ENCODE assay signal across 2 cellular contexts in the genomic region with DNA sequence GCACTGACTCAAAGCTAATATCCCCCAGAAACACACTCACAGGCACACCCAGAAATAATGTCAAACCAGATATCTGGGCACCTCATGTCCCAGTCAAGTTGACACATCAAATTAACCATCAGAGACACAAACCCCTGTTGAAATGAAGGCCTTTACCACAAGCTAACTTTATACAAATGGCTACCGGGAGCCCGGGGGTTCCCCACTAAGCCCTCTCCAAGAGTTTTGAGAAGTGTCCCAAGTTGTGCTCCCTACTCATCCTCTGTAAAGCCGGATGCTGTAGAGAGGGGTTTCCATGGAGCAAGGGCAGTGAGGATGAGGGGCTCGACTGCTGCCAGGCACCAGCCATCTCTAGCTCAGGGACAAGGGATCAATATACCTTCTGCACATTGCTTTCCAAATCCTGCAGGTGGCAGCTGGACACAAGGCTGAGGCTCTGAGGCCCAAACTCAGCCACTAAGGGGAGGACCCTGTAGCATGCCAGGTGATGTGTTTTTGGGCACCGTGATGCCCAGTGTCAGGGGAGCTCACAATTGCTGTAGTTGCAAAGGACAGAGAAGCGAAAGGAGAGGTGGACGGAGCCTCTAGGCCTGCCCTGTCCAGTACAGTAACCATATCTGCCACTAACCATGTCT.
A peak's percentile ranks its signal among the peaks of the same experiment; 100 is the strongest.
TF ChIP-seq lines count a peak whose summit lies in the region.

No MANE protein-coding gene starts in this region.

TF ChIP-seq in WTC11, 78 proteins besides CTCF, POLR2A, EP300 and RAD21 (continued from another document):
- TF ChIP-seq TP53 (CRISPR knock-in tag; IDR thresholded peaks at IDR 0.05) (no peak), ZNF138 (CRISPR knock-in tag; conservative IDR thresholded peaks at IDR 0.05) (no peak), ZNF317 (CRISPR knock-in tag; IDR thresholded peaks at IDR 0.05; ENCODE audit: borderline replicate concordance, low read depth) (no peak), GABPB1 (CRISPR knock-in tag; IDR thresholded peaks at IDR 0.05) (no peak), TCF7 (CRISPR knock-in tag; IDR thresholded peaks at IDR 0.05; ENCODE audit: low read depth) (no peak), JUN (CRISPR knock-in tag; IDR thresholded peaks at IDR 0.05) (no peak), SP1 (CRISPR knock-in tag; conservative IDR thresholded peaks at IDR 0.05) (no peak), KAT7 (CRISPR knock-in tag; IDR thresholded peaks at IDR 0.05; ENCODE audit: borderline replicate concordance) (no peak)

TF ChIP-seq in HepG2, 621 proteins besides CTCF, POLR2A, EP300 and RAD21 (continued from another document):
- TF ChIP-seq ZNF350 (CRISPR knock-in tag; IDR thresholded peaks at IDR 0.05; ENCODE audit: borderline replicate concordance, low read depth) (0 out of 2 replicates have a peak, but pooled peaks have one; percentile 34), ATAD3A (CRISPR knock-in tag; IDR thresholded peaks at IDR 0.05) (no peak), REXO4 (CRISPR knock-in tag; IDR thresholded peaks at IDR 0.05; ENCODE audit: borderline replicate concordance) (no peak), TAF1 (CRISPR knock-in tag; IDR thresholded peaks at IDR 0.05) (no peak), ZNF3 (CRISPR knock-in tag; IDR thresholded peaks at IDR 0.05) (no peak), STAG1 (CRISPR knock-in tag; IDR thresholded peaks at IDR 0.05) (peak; percentile 90), SMC3 (IDR thresholded peaks at IDR 0.05; ENCODE audit: low read length) (peak; percentile 78), ZNF83 (CRISPR knock-in tag; IDR thresholded peaks at IDR 0.05; ENCODE audit: borderline replicate concordance) (no peak), FIP1L1 (IDR thresholded peaks at IDR 0.05; ENCODE audit: borderline replicate concordance, insufficient read depth, low read depth, low read length) (no peak), ONECUT2 (CRISPR knock-in tag; IDR thresholded peaks at IDR 0.05) (peak; percentile 60; the same call in 1 of the 2 replicates), ZNF598 (CRISPR knock-in tag; IDR thresholded peaks at IDR 0.05; ENCODE audit: borderline replicate concordance) (no peak), ZFP37 (CRISPR knock-in tag; IDR thresholded peaks at IDR 0.05; ENCODE audit: borderline replicate concordance) (no peak), GLI4 (CRISPR knock-in tag; IDR thresholded peaks at IDR 0.05; ENCODE audit: borderline replicate concordance) (no peak), ASH2L (IDR thresholded peaks at IDR 0.05; ENCODE audit: insufficient read length, low read depth, low read length) (no peak)
- TF ChIP-seq, protein P1, sequence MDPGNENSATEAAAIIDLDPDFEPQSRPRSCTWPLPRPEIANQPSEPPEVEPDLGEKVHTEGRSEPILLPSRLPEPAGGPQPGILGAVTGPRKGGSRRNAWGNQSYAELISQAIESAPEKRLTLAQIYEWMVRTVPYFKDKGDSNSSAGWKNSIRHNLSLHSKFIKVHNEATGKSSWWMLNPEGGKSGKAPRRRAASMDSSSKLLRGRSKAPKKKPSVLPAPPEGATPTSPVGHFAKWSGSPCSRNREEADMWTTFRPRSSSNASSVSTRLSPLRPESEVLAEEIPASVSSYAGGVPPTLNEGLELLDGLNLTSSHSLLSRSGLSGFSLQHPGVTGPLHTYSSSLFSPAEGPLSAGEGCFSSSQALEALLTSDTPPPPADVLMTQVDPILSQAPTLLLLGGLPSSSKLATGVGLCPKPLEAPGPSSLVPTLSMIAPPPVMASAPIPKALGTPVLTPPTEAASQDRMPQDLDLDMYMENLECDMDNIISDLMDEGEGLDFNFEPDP (CRISPR knock-in tag; conservative IDR thresholded peaks at IDR 0.05), result no peak
TF ChIP-seq in HepG2: peak in this region for 4.
